In the genomic region with DNA sequence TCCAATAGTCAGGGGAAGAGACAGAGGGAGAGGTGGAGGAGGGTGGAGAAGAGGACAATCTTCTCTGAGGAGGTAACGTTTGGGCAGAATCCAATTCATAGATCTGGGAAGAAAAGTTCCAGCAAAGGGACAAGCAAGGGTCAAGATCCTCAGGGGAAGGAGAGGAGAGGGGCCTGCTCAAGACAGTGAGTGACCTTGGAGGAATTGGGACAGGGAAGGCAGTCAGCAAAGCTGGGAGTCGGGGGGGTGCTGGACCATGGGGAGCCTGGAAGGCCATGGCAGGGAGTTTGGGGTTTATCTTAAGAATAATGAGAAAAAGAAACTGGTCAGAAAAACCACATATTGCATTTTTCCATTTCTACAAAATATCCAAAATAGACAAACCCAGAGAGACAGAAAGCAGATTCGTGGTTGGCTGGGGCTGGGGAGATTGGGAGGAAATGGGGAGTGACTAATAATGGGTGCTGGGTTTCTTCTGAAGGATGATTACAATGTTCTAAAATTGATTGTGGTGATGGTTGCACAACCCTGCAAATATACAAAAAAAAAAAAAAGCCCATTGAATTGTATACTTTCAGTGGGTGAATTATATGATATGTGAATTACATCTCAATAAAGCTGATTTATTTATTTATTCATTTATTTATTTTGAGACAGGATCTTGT, we compare ENCODE assay signal across 13 cellular contexts. TPM values are rescaled to one million over a fixed set of nuclear protein-coding genes. Genes with fewer than 3 reads are reported as not detected.
DNase-seq lines count a peak whose midpoint lies in the region; TF ChIP-seq lines count a peak whose summit lies in the region.
"Had no signal": no experiment of that assay in that cellular context is flagged by ENCODE, and none has a peak within 500 bp of the region (broad histone marks: within the 10 kb centered on the region; RNA-seq: fewer than 3 reads in every experiment).

No MANE protein-coding gene starts in this region.

- H3K36me3 ChIP-seq in skeletal muscle satellite cell (ENCODE audit: insufficient read depth, low read length): no peaks in the 10 kb centered on the region
- no peaks in the 10 kb centered on the region for H3K36me3 ChIP-seq in WERI-Rb-1
- H3K36me3 ChIP-seq: neutrophil had no signal

- no TSS peak for BruUV-seq in Calu3 (replicated peaks; lab: Mats Ljungman, UMichigan)

- TF ChIP-seq CTCF in NB4 (IDR thresholded peaks at IDR 0.05; ENCODE audit: low read depth, low read length) (no peak), coronary artery (IDR thresholded peaks at IDR 0.05) (no peak), WERI-Rb-1 (IDR thresholded peaks at IDR 0.05; ENCODE audit: low read depth, low read length) (no peak), Calu3 (IDR thresholded peaks at IDR 0.05; ENCODE audit: unreplicated experiment) (no peak)

- H3K27ac Mint-ChIP-seq in activated T-cell treated with anti-CD3 and anti-CD28 coated beads, Interleukin-2, amount 50 U/mL, for 24 hours: peak overlapping the region; percentile 39
- H3K27ac Mint-ChIP-seq in Calu3 (ENCODE audit: unreplicated experiment): no peak overlapping the region
- H3K27ac Mint-ChIP-seq: B cell had no signal

- peak overlapping the region; percentile 25 for H3K4me3 Mint-ChIP-seq in activated T-cell treated with anti-CD3 and anti-CD28 coated beads, Interleukin-2, amount 50 U/mL, for 24 hours
- no peak overlapping the region for H3K4me3 Mint-ChIP-seq in Calu3 (ENCODE audit: low read depth, unreplicated experiment)
- H3K4me3 Mint-ChIP-seq: B cell had no signal

- no peaks in the 10 kb centered on the region for H3K9me3 Mint-ChIP-seq in activated T-cell treated with anti-CD3 and anti-CD28 coated beads, Interleukin-2, amount 50 U/mL, for 24 hours
- peaks cover 3% of the 10 kb centered on the region for H3K9me3 Mint-ChIP-seq in Calu3 (ENCODE audit: low read depth, unreplicated experiment)

- H3K4me1 ChIP-seq in skeletal muscle satellite cell (ENCODE audit: control insufficient read depth, insufficient read depth, low read length): peaks cover 40% of the 10 kb centered on the region

- H3K4me1 Mint-ChIP-seq in activated T-cell treated with anti-CD3 and anti-CD28 coated beads, Interleukin-2, amount 50 U/mL, for 24 hours (ENCODE audit: low read depth): peaks cover 57% of the 10 kb centered on the region
- peaks cover 24% of the 10 kb centered on the region for H3K4me1 Mint-ChIP-seq in Calu3 (ENCODE audit: low read depth, unreplicated experiment)

- H3K4me3 ChIP-seq in NB4 (ENCODE audit: low read depth, low read length) (no peak overlapping the region), coronary artery (no peak overlapping the region), skeletal muscle satellite cell (ENCODE audit: low read length) (no peak overlapping the region), WERI-Rb-1 (ENCODE audit: low read depth, low read length) (no peak overlapping the region)
- H3K4me3 ChIP-seq: gastroesophageal sphincter had no signal

- no peak for DNase-seq in activated T-cell treated with anti-CD3 and anti-CD28 coated beads, Interleukin-2, amount 50 U/mL, for 24 hours
- no peak for DNase-seq in activated T-cell treated with anti-CD3 and anti-CD28 coated beads for 4 hours
- peak; percentile 80 for DNase-seq in NB4 (ENCODE audit: low read depth)
- peak; percentile 66 for DNase-seq in coronary artery (ENCODE audit: low spot score)
- no peak for DNase-seq in WERI-Rb-1
- DNase-seq in medulla oblongata (ENCODE audit: extremely low spot score): no peak
- no peak for DNase-seq in Calu3
- DNase-seq: left cardiac atrium, NCI-H1105 treated with DMSO at 0.1 percent for 48 hours had no signal

- TF ChIP-seq POLR2A in NB4 (IDR thresholded peaks at IDR 0.05; ENCODE audit: extremely low read depth, insufficient read length): no peak

- no peaks in the 10 kb centered on the region for H3K9me3 ChIP-seq in skeletal muscle satellite cell (replicated peaks; ENCODE audit: low read length)
- no peaks in the 10 kb centered on the region for H3K9me3 ChIP-seq in WERI-Rb-1 (ENCODE audit: severe bottlenecking)
- H3K9me3 ChIP-seq: gastroesophageal sphincter, neutrophil had no signal

- H3K27ac ChIP-seq in coronary artery (no peak overlapping the region), WERI-Rb-1 (no peak overlapping the region)
- H3K27ac ChIP-seq: gastroesophageal sphincter, neutrophil had no signal

- intact Hi-C loops in Calu3 (cut with micrococcal nuclease; ENCODE audit: unreplicated experiment): no loop called here

- no peaks in the 10 kb centered on the region for H3K27me3 Mint-ChIP-seq in activated T-cell treated with anti-CD3 and anti-CD28 coated beads, Interleukin-2, amount 50 U/mL, for 24 hours
- no peaks in the 10 kb centered on the region for H3K27me3 Mint-ChIP-seq in Calu3 (ENCODE audit: unreplicated experiment)
- H3K27me3 Mint-ChIP-seq: B cell had no signal

- H3K27me3 ChIP-seq in skeletal muscle satellite cell (ENCODE audit: control insufficient read depth, insufficient read depth, low read length) (no peaks in the 10 kb centered on the region), WERI-Rb-1 (ENCODE audit: insufficient read depth, low read depth, severe bottlenecking) (no peaks in the 10 kb centered on the region)
- H3K27me3 ChIP-seq: gastroesophageal sphincter, neutrophil had no signal

- peak overlapping the region; percentile 9 for H3K4me2 ChIP-seq in skeletal muscle satellite cell (ENCODE audit: low read length)

- CTCF ChIA-PET in Calu3 (lab: Charles Lee): no interaction called here

- peaks cover 5% of the 10 kb centered on the region for H3K36me3 Mint-ChIP-seq in activated T-cell treated with anti-CD3 and anti-CD28 coated beads, Interleukin-2, amount 50 U/mL, for 24 hours (ENCODE audit: low read depth)
- peaks cover 4% of the 10 kb centered on the region for H3K36me3 Mint-ChIP-seq in Calu3 (ENCODE audit: insufficient read depth, unreplicated experiment)

- peak overlapping the region; percentile 7 for H3K9ac ChIP-seq in skeletal muscle satellite cell (ENCODE audit: low read depth, low read length)

RNA-seq across cellular contexts. Expression of a gene that starts 19.6 kb away (rescaled TPM):
- 61.1 and 87.6 TPM in 2 replicates for total RNA-seq in skeletal muscle satellite cell (2012; rRNA removed)
- total RNA-seq in Calu3 (2022): 96.5 and 113 TPM in 2 replicates

RNA-seq across cellular contexts. Expression of a gene that starts 50.1 kb away (rescaled TPM):
- under 0.01 and 0.44 TPM in 2 replicates for total RNA-seq in skeletal muscle satellite cell (2012; rRNA removed)
- total RNA-seq in Calu3 (2022): 7.9 and 11.5 TPM in 2 replicates

Comparison
In these comparisons a context has a peak if more than half of its experiments do, and no peak if none do; other contexts are left out.
1. DNase-seq: peak in NB4 (single experiment) and coronary artery (single experiment); none in activated T-cell treated with anti-CD3 and anti-CD28 coated beads, Interleukin-2, amount 50 U/mL, for 24 hours (single experiment), activated T-cell treated with anti-CD3 and anti-CD28 coated beads for 4 hours (single experiment), WERI-Rb-1 (single experiment), medulla oblongata (single experiment) and Calu3 (single experiment).